Comparison of ENCODE assay signal across 8 cellular contexts in the genomic region with DNA sequence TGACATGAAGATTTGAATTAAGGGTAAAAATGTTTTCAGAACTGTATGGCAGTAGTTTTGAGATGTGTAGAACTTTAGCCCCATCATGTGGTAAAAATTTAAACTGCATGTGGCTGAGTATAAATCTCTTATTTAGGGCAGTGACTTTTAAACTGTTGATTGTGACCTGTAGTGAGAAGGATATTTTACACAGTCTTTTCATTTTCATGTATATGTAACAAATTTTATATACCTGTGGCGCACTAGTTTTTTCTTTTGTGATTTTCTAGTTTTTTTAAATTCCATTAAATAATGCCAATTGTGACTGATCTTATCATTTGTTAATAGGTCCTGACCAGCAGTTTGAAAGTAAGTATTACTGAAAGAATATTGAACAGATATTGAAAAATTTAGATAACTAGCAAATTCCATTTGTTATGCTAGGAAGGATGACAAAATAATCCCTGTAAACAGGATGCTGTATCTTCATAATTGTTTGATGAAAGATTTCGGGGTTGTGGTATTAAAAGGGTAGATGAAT. TPM values are rescaled to one million over a fixed set of nuclear protein-coding genes. Genes with fewer than 3 reads are reported as not detected.
DNase-seq lines count a peak whose midpoint lies in the region; ATAC-seq, FAIRE-seq and TF ChIP-seq lines count a peak whose summit lies in the region.

No MANE protein-coding gene starts in this region.

- TSS peak; percentile 5 for BruUV-seq in HepG2 (replicated peaks; lab: Mats Ljungman, UMichigan)

- peaks cover 7 to 25% of the 10 kb centered on the region in 2 experiments; a peak in 4 of 5 replicates for H3K36me3 ChIP-seq in HepG2 (replicated peaks in 1 of 2; ENCODE audit: control insufficient read depth in 1 of 2, insufficient read depth in 2 of 2, low read length in 2 of 2)

- no peak overlapping the region for H3K9ac ChIP-seq in HepG2 (ENCODE audit: insufficient read depth, low read depth, low read length)

- DNase-seq in AG08396 (ENCODE audit: low spot score): peak; percentile 29
- DNase-seq in GM04504 (ENCODE audit: low read depth): peak; percentile 32
- DNase-seq in HT1080 (ENCODE audit: low read depth): peak; percentile 56
- peak; percentile 51 for DNase-seq in RPMI7951 (ENCODE audit: low read depth)
- DNase-seq in choroid plexus epithelial cell (ENCODE audit: low read depth): peak; percentile 74
- peak; percentile 59 for DNase-seq in HepG2 (ENCODE audit: low spot score)
- peak; percentile 23 for DNase-seq in urothelium cell line (ENCODE audit: low spot score)
- DNase-seq in stimulated activated CD4-positive, alpha-beta T cell treated with anti-CD3 and anti-CD28 coated beads, Interleukin-1b, Interleukin-23, amount 100 ng/mL, for 48 hours: no peak

- TF ChIP-seq POLR2A in HepG2 (IDR thresholded peaks at IDR 0.05; ENCODE audit: insufficient read depth in 1 of 2, low read depth in 2 of 2, low read length in 2 of 2): no peak

- peak; percentile 60; the same call in 1 of the 2 replicates for TF ChIP-seq RAD21 in HepG2 (CRISPR knock-in tag; IDR thresholded peaks at IDR 0.05)

- H3K27me3 ChIP-seq in HepG2 (ENCODE audit: control insufficient read depth in 1 of 2, insufficient read depth in 2 of 2, low read length in 2 of 2): no peaks in the 10 kb centered on the region

- POLR2A ChIA-PET in HepG2 (lab: Yijun Ruan, JAX): no interaction called here

- H3K4me1 ChIP-seq in HepG2 (ENCODE audit: insufficient read depth, low read length): 0 out of 2 replicates have a peak, but pooled peaks cover 12% of the 10 kb centered on the region

- intact Hi-C loops in HepG2 (cut with micrococcal nuclease; ENCODE audit: unreplicated experiment): loop anchor here (1.0 to 2.0 kb wide), 5 partner anchors 36 to 320 kb away; a partner anchor contains a TSS

- no peaks in the 10 kb centered on the region for H3K9me3 ChIP-seq in HepG2 (ENCODE audit: low read length)

- peak; percentile 66; the same call in 2 of the 3 replicates for ATAC-seq in HepG2

- no peak overlapping the region for H2AFZ ChIP-seq in HepG2 (ENCODE audit: low read length)

- H3K4me2 ChIP-seq in HepG2 (ENCODE audit: low read depth, low read length): no peak overlapping the region

- in situ Hi-C loops in HepG2 (cut with HindIII; ENCODE audit: extremely low pct_ligation_motif_present, low pct_unique_long_range_greater_than_20kb): no loop called here

- TF ChIP-seq CTCF in choroid plexus epithelial cell (conservative IDR thresholded peaks at IDR 0.05; ENCODE audit: low read depth, low read length) (peak; percentile 71), HepG2 (CRISPR knock-in tag; IDR thresholded peaks at IDR 0.05) (peak; percentile 68)

- H3K4me3 ChIP-seq in choroid plexus epithelial cell (ENCODE audit: low read depth, low read length) (no peak overlapping the region), HepG2 (replicated peaks in 1 of 3; ENCODE audit: insufficient read depth in 1 of 3, low read depth in 2 of 3, low read length in 3 of 3) (no peak overlapping the region)

- peaks cover 35% of the 10 kb centered on the region for H4K20me1 ChIP-seq in HepG2 (ENCODE audit: insufficient read depth, low read length)

- CTCF ChIA-PET in HepG2 (lab: Yijun Ruan, JAX; ENCODE audit: low intra/inter-chr PET ratio, low total read pairs): interaction anchor here (1.4 to 1.7 kb wide), 3 partner anchors 83 to 320 kb away, joined by 4 to 13 read pairs (median 9); no protein-coding TSS in a partner anchor

- TF ChIP-seq EP300 in HepG2 (IDR thresholded peaks at IDR 0.05; ENCODE audit: low read depth in 2 of 2, low read length in 2 of 2) (no peak), HepG2 (CRISPR knock-in tag; IDR thresholded peaks at IDR 0.05; ENCODE audit: borderline replicate concordance) (no peak)

- FAIRE-seq in HepG2 (lab: Jason Lieb, UNC) (no peak), urothelium cell line (lab: Jason Lieb, UNC) (no peak)

- H3K27ac ChIP-seq in HepG2 (ENCODE audit: extremely low read length, insufficient read depth, low read length): no peak overlapping the region

- H3K79me2 ChIP-seq in HepG2 (ENCODE audit: insufficient read depth, low read length): peaks cover 84% of the 10 kb centered on the region

- WGBS in HepG2 (ENCODE audit: low lambda C conversion rate): 84% methylated on average over 2 of the region's 2 CpGs

TF ChIP-seq in HepG2, 621 proteins besides CTCF, POLR2A, EP300 and RAD21 (continues in another document):
- TF ChIP-seq RBFOX2 (IDR thresholded peaks at IDR 0.05; ENCODE audit: low read depth, low read length): no peak
- TF ChIP-seq, protein P1, sequence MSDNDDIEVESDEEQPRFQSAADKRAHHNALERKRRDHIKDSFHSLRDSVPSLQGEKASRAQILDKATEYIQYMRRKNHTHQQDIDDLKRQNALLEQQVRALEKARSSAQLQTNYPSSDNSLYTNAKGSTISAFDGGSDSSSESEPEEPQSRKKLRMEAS (IDR thresholded peaks at IDR 0.05): no peak
- TF ChIP-seq, protein P2, sequence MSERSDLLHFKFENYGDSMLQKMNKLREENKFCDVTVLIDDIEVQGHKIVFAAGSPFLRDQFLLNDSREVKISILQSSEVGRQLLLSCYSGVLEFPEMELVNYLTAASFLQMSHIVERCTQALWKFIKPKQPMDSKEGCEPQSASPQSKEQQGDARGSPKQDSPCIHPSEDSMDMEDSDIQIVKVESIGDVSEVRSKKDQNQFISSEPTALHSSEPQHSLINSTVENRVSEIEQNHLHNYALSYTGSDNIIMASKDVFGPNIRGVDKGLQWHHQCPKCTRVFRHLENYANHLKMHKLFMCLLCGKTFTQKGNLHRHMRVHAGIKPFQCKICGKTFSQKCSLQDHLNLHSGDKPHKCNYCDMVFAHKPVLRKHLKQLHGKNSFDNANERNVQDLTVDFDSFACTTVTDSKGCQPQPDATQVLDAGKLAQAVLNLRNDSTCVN (CRISPR knock-in tag; IDR thresholded peaks at IDR 0.05; ENCODE audit: borderline replicate concordance): no peak
- TF ChIP-seq ATF1 (CRISPR knock-in tag; IDR thresholded peaks at IDR 0.05): no peak
- TF ChIP-seq ATAD3A (CRISPR knock-in tag; IDR thresholded peaks at IDR 0.05): no peak
- TF ChIP-seq HMG20B (CRISPR knock-in tag; conservative IDR thresholded peaks at IDR 0.05): no peak
- no peak for TF ChIP-seq GTF3A (CRISPR knock-in tag; conservative IDR thresholded peaks at IDR 0.05)
- TF ChIP-seq ZNF557 (CRISPR knock-in tag; IDR thresholded peaks at IDR 0.05): no peak
- peak; percentile 50 for TF ChIP-seq TEAD3 (CRISPR knock-in tag; optimal IDR thresholded peaks at IDR 0.05; ENCODE audit: borderline replicate concordance)
- TF ChIP-seq, protein P3, sequence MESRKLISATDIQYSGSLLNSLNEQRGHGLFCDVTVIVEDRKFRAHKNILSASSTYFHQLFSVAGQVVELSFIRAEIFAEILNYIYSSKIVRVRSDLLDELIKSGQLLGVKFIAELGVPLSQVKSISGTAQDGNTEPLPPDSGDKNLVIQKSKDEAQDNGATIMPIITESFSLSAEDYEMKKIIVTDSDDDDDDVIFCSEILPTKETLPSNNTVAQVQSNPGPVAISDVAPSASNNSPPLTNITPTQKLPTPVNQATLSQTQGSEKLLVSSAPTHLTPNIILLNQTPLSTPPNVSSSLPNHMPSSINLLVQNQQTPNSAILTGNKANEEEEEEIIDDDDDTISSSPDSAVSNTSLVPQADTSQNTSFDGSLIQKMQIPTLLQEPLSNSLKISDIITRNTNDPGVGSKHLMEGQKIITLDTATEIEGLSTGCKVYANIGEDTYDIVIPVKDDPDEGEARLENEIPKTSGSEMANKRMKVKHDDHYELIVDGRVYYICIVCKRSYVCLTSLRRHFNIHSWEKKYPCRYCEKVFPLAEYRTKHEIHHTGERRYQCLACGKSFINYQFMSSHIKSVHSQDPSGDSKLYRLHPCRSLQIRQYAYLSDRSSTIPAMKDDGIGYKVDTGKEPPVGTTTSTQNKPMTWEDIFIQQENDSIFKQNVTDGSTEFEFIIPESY (CRISPR knock-in tag; IDR thresholded peaks at IDR 0.05): no peak
- no peak for TF ChIP-seq ZNF792 (CRISPR knock-in tag; IDR thresholded peaks at IDR 0.05)
- TF ChIP-seq HCFC1 (IDR thresholded peaks at IDR 0.05; ENCODE audit: low read depth, low read length): no peak
- TF ChIP-seq STAG1 (CRISPR knock-in tag; IDR thresholded peaks at IDR 0.05): peak; percentile 75
- TF ChIP-seq XBP1 (CRISPR knock-in tag; IDR thresholded peaks at IDR 0.05): no peak
- TF ChIP-seq ZNF17 (CRISPR knock-in tag; IDR thresholded peaks at IDR 0.05): no peak
- TF ChIP-seq SMC3 (IDR thresholded peaks at IDR 0.05; ENCODE audit: low read length): peak; percentile 80
- TF ChIP-seq ZFP36L1 (CRISPR knock-in tag; IDR thresholded peaks at IDR 0.05): no peak
- TF ChIP-seq ARHGAP35 (CRISPR knock-in tag; IDR thresholded peaks at IDR 0.05; ENCODE audit: borderline replicate concordance): no peak

RNA-seq across cellular contexts. Expression of a gene that starts 47.2 kb away (rescaled TPM):
- total RNA-seq in HT1080 (2014; rRNA removed; shearing (Covaris generic)): 40.5 and 40.8 TPM in 2 replicates
- polyA plus RNA-seq in HT1080 (2015; cell fraction: cytosol; rRNA removed): 31.9 and 39.9 TPM in 2 replicates
- 72.9 and 77.3 TPM in 2 replicates for polyA plus RNA-seq in HT1080 (2015; cell fraction: nucleus; rRNA removed)
- 45.8 and 53.3 TPM in 2 replicates for total RNA-seq in RPMI7951 (2014; rRNA removed; shearing (Covaris generic))
- 72.2 and 101 TPM in 2 replicates for total RNA-seq in HepG2 (2016; rRNA removed; fragmentation: Illumina TruSeq; extraction: Trizol)
- 66.3 and 69.1 TPM in 2 replicates for total RNA-seq in HepG2 (2016; cell fraction: cytosol; rRNA removed; fragmentation: Illumina TruSeq; extraction: Trizol; ENCODE audit: low read depth)
- total RNA-seq in HepG2 (2016; cell fraction: insoluble cytoplasmic fraction; rRNA removed; fragmentation: Illumina TruSeq; extraction: Trizol): 70.0 and 97.0 TPM in 2 replicates
- 43.3 and 49.9 TPM in 2 replicates for total RNA-seq in HepG2 (2016; cell fraction: membrane; rRNA removed; fragmentation: Illumina TruSeq; extraction: Trizol)
- total RNA-seq in HepG2 (2016; cell fraction: nucleus; rRNA removed; fragmentation: Illumina TruSeq; extraction: Trizol): 71.5 and 77.9 TPM in 2 replicates
- 22.4 and 27.1 TPM in 2 replicates for polyA plus RNA-seq in HepG2 (2011; rRNA removed)
- 8.1 and 15.4 TPM in 2 replicates for polyA plus RNA-seq in HepG2 (2011; cell fraction: cytosol; rRNA removed)
- 13.5 and 16.6 TPM in 2 replicates for polyA plus RNA-seq in HepG2 (2011; cell fraction: nucleus; rRNA removed)
- 37.4 and 42.2 TPM in 2 replicates for polyA plus RNA-seq in HepG2 (2012)
- polyA plus RNA-seq in HepG2 (2016; cell fraction: cytosol; fragmentation: Illumina TruSeq; extraction: Trizol; ENCODE audit: low read depth): 2.8 and 3.5 TPM in 2 replicates
- 68.2 and 77.7 TPM in 2 replicates for polyA plus RNA-seq in HepG2 (2016; cell fraction: insoluble cytoplasmic fraction; fragmentation: Illumina TruSeq; extraction: Trizol; ENCODE audit: low read depth)
- polyA plus RNA-seq in HepG2 (2016; cell fraction: membrane; fragmentation: Illumina TruSeq; extraction: Trizol; ENCODE audit: low read depth): 12.7 and 15.4 TPM in 2 replicates
- 97.7 and 101 TPM in 2 replicates for polyA plus RNA-seq in HepG2 (2016; cell fraction: nucleus; fragmentation: Illumina TruSeq; extraction: Trizol; ENCODE audit: insufficient read depth, low read depth)
- 7.1 and 12.3 TPM in 2 replicates for polyA minus RNA-seq in HepG2 (2011; rRNA and poly(A)+ RNA removed; ENCODE audit: low replicate concordance)
- 23.4 and 24.7 TPM in 2 replicates for polyA minus RNA-seq in HepG2 (2011; cell fraction: cytosol; rRNA and poly(A)+ RNA removed)
- 86.4 and 87.5 TPM in 2 replicates for polyA minus RNA-seq in HepG2 (2011; cell fraction: nucleus; rRNA and poly(A)+ RNA removed)
